ENCODE assay signal across 22 cellular contexts in genomic region chr6:36113049-36113448, GRCh38. TPM values are rescaled to one million over a fixed set of nuclear protein-coding genes. Genes with fewer than 3 reads are reported as not detected.
DNase-seq lines count a peak whose midpoint lies in the region; ATAC-seq and TF ChIP-seq lines count a peak whose summit lies in the region.
"Had no signal": no experiment of that assay in that cellular context is flagged by ENCODE, and none has a peak within 500 bp of the region (broad histone marks: within the 10 kb centered on the region; RNA-seq: fewer than 3 reads in every experiment).

No MANE protein-coding gene starts in this region.

- H3K27me3 ChIP-seq in CD4-positive, CD25-positive, alpha-beta regulatory T cell (ENCODE audit: control insufficient read depth, insufficient read depth, low read length) = no peaks in the 10 kb centered on the region
- no peaks in the 10 kb centered on the region for H3K27me3 ChIP-seq in naive thymus-derived CD4-positive, alpha-beta T cell (ENCODE audit: control insufficient read depth in 2 of 2, insufficient read depth in 2 of 2, low read length in 2 of 2)
- no peaks in the 10 kb centered on the region for H3K27me3 ChIP-seq in dorsolateral prefrontal cortex
- H3K27me3 ChIP-seq: pancreas, upper lobe of left lung had no signal

- CTCF ChIA-PET in T-cell (lab: Charles Lee) = interaction anchor here in 1 of 2 donors (0.5 to 1.1 kb wide), 4 partner anchors 8 to 1403 kb away, joined by 3 to 4 read pairs (median 3); no protein-coding TSS in a partner anchor
- CTCF ChIA-PET in naive thymus-derived CD4-positive, alpha-beta T cell (lab: Charles Lee) = interaction anchor here (1.1 to 3.1 kb wide), 2 partner anchors 10 to 18 kb away, joined by 3 to 17 read pairs; no protein-coding TSS in a partner anchor
- CTCF ChIA-PET in HEK293T (lab: Yijun Ruan, JAX) = interaction anchor here (0.5 to 0.8 kb wide), 2 partner anchors 18 to 167 kb away, joined by 3 to 4 read pairs; no protein-coding TSS in a partner anchor

- peaks cover 68% of the 10 kb centered on the region for H3K4me1 ChIP-seq in CD4-positive, CD25-positive, alpha-beta regulatory T cell (ENCODE audit: control insufficient read depth, insufficient read depth, low read length, poor library complexity, severe bottlenecking)
- peaks cover 63 to 74% of the 10 kb centered on the region in 2 donors for H3K4me1 ChIP-seq in naive thymus-derived CD4-positive, alpha-beta T cell (ENCODE audit: control insufficient read depth in 2 of 2, insufficient read depth in 2 of 2, low read length in 2 of 2)
- H3K4me1 ChIP-seq: A549 had no signal

- peaks cover 18% of the 10 kb centered on the region for H3K36me3 Mint-ChIP-seq in CD4-positive, CD25-positive, alpha-beta regulatory T cell
- H3K36me3 Mint-ChIP-seq in T-cell = peaks cover 25% of the 10 kb centered on the region
- H3K36me3 Mint-ChIP-seq in naive thymus-derived CD4-positive, alpha-beta T cell = peaks cover 0 to 40% (median 12%) of the 10 kb centered on the region in 5 donors

- TF ChIP-seq CTCF in dorsolateral prefrontal cortex (IDR thresholded peaks at IDR 0.05 in 54 of 56, conservative IDR thresholded peaks at IDR 0.05 in 2 of 56; ENCODE audit: low read depth in 1 of 56, partially characterized antibody in 56 of 56) = no peak

- H3K36me3 ChIP-seq in CD4-positive, CD25-positive, alpha-beta regulatory T cell (ENCODE audit: control insufficient read depth, insufficient read depth, low read length) = peaks cover 2% of the 10 kb centered on the region
- H3K36me3 ChIP-seq in naive thymus-derived CD4-positive, alpha-beta T cell (ENCODE audit: control insufficient read depth in 2 of 3, insufficient read depth in 3 of 3, low read length in 3 of 3) = peaks cover 0 to 3% (median 0%) of the 10 kb centered on the region in 3 experiments

- intact Hi-C loops in naive thymus-derived CD4-positive, alpha-beta T cell (cut with micrococcal nuclease) = no loop called here
- intact Hi-C loops in dorsolateral prefrontal cortex (cut with DNase I) = no loop called here

- no peaks in the 10 kb centered on the region for H3K27me3 Mint-ChIP-seq in CD4-positive, CD25-positive, alpha-beta regulatory T cell
- no peaks in the 10 kb centered on the region for H3K27me3 Mint-ChIP-seq in T-cell
- H3K27me3 Mint-ChIP-seq in naive thymus-derived CD4-positive, alpha-beta T cell = no peaks in the 10 kb centered on the region
- H3K27me3 Mint-ChIP-seq: brain, T-helper 17 cell had no signal

- no peak overlapping the region for H3K27ac ChIP-seq in CD4-positive, CD25-positive, alpha-beta regulatory T cell (ENCODE audit: insufficient read depth, low read length, poor library complexity, severe bottlenecking)
- no peak overlapping the region for H3K27ac ChIP-seq in naive thymus-derived CD4-positive, alpha-beta T cell (ENCODE audit: low read depth, low read length)
- peak overlapping the region in 3 of 59 donors; percentile 13 to 33 (median 16) for H3K27ac ChIP-seq in dorsolateral prefrontal cortex
- H3K27ac ChIP-seq: A549, pancreas, upper lobe of left lung had no signal

- peak overlapping the region in 1 of 4 donors; percentile 27 for H3K4me3 Mint-ChIP-seq in CD4-positive, CD25-positive, alpha-beta regulatory T cell
- no peak overlapping the region for H3K4me3 Mint-ChIP-seq in T-cell
- H3K4me3 Mint-ChIP-seq in naive thymus-derived CD4-positive, alpha-beta T cell = peak overlapping the region in 1 of 10 donors; percentile 47
- H3K4me3 Mint-ChIP-seq: activated T-cell treated with anti-CD3 and anti-CD28 coated beads, Interleukin-2, amount 50 U/mL, for 4 hours; brain; nephron; T-helper 17 cell had no signal

- peaks cover 41 to 87% (median 72%) of the 10 kb centered on the region in 4 donors for H3K4me1 Mint-ChIP-seq in CD4-positive, CD25-positive, alpha-beta regulatory T cell
- H3K4me1 Mint-ChIP-seq in T-cell = peaks cover 71 to 88% (median 84%) of the 10 kb centered on the region in 3 donors
- H3K4me1 Mint-ChIP-seq in naive thymus-derived CD4-positive, alpha-beta T cell = peaks cover 53 to 95% (median 79%) of the 10 kb centered on the region in 7 donors

- no peaks in the 10 kb centered on the region for H3K9me3 ChIP-seq in CD4-positive, CD25-positive, alpha-beta regulatory T cell (ENCODE audit: control insufficient read depth in 2 of 2, low read length in 2 of 2)
- H3K9me3 ChIP-seq in naive thymus-derived CD4-positive, alpha-beta T cell (ENCODE audit: control insufficient read depth in 2 of 3, low read length in 3 of 3) = no peaks in the 10 kb centered on the region
- H3K9me3 ChIP-seq: A549, pancreas, upper lobe of left lung had no signal

- POLR2A ChIA-PET in T-cell (lab: Charles Lee) (interaction anchor here in 1 of 2 donors (0.7 kb wide), 1 partner anchor 316 kb away, joined by 9 read pairs; no protein-coding TSS in a partner anchor), HEK293T (lab: Yijun Ruan, JAX) (interaction anchor here (0.6 kb wide), 1 partner anchor 24 kb away, joined by 3 read pairs; no protein-coding TSS in a partner anchor)
- POLR2A ChIA-PET in naive thymus-derived CD4-positive, alpha-beta T cell (lab: Charles Lee) = interaction anchor here (0.8 to 1.1 kb wide), 4 partner anchors 8 to 271 kb away, joined by 3 to 4 read pairs (median 3); no protein-coding TSS in a partner anchor

- H3K9me3 Mint-ChIP-seq in CD4-positive, CD25-positive, alpha-beta regulatory T cell = no peaks in the 10 kb centered on the region
- no peaks in the 10 kb centered on the region for H3K9me3 Mint-ChIP-seq in T-cell
- no peaks in the 10 kb centered on the region for H3K9me3 Mint-ChIP-seq in naive thymus-derived CD4-positive, alpha-beta T cell
- H3K9me3 Mint-ChIP-seq: activated T-cell treated with anti-CD3 and anti-CD28 coated beads, Interleukin-2, amount 50 U/mL, for 4 hours; brain; nephron had no signal

- no peak for DNase-seq in CD4-positive, CD25-positive, alpha-beta regulatory T cell
- DNase-seq in HT1080 (ENCODE audit: low read depth) (peak; percentile 20), T-cell (no peak), NCI-H2107 treated with DMSO at 0.1 percent for 48 hours (lab: John Stamatoyannopoulos, UW; ENCODE audit: unreplicated experiment) (no peak), inferior parietal cortex (ENCODE audit: extremely low spot score) (no peak), dorsolateral prefrontal cortex (no peak), HEK293T (ENCODE audit: extremely low spot score) (no peak)
- no peak for DNase-seq in naive thymus-derived CD4-positive, alpha-beta T cell
- DNase-seq: activated CD4-positive, alpha-beta T cell treated with anti-CD3 and anti-CD28 coated beads for 1 hour; activated T-cell treated with anti-CD3 and anti-CD28 coated beads, Interleukin-2, amount 50 U/mL, for 4 hours; cerebellar nuclear complex; H7; NCI-H1092; NCI-H187; pancreas; retina; stimulated activated CD4-positive, alpha-beta T cell treated with anti-CD3 and anti-CD28 coated beads, Interleukin-2, amount 100 ng/mL, for 24 hours; T-helper 17 cell; upper lobe of left lung had no signal

- no peak overlapping the region for H3K4me3 ChIP-seq in CD4-positive, CD25-positive, alpha-beta regulatory T cell (ENCODE audit: low read depth, low read length)
- H3K4me3 ChIP-seq in naive thymus-derived CD4-positive, alpha-beta T cell (ENCODE audit: low read length) = no peak overlapping the region
- no peak overlapping the region for H3K4me3 ChIP-seq in dorsolateral prefrontal cortex
- H3K4me3 ChIP-seq: A549, pancreas, upper lobe of left lung had no signal

- H3K27ac Mint-ChIP-seq in CD4-positive, CD25-positive, alpha-beta regulatory T cell = peak overlapping the region in 2 of 3 donors; percentile 32 to 71
- H3K27ac Mint-ChIP-seq in T-cell = peak overlapping the region; percentile 70 to 95
- peak overlapping the region in 7 of 9 donors; percentile 39 to 100 (median 89) for H3K27ac Mint-ChIP-seq in naive thymus-derived CD4-positive, alpha-beta T cell

- ATAC-seq in CD4-positive, CD25-positive, alpha-beta regulatory T cell (ENCODE audit: low read depth in 2 of 2) = no peak
- no peak for ATAC-seq in T-cell (replicated peaks in 1 of 4)
- no peak for ATAC-seq in naive thymus-derived CD4-positive, alpha-beta T cell
- ATAC-seq: A549; activated T-cell treated with anti-CD3 and anti-CD28 coated beads, Interleukin-2, amount 50 U/mL, for 4 hours; pancreas; T-helper 17 cell had no signal

TF ChIP-seq in HEK293T, 16 proteins besides CTCF, POLR2A, EP300 and RAD21:
- TF ChIP-seq BHLHE40 (IDR thresholded peaks at IDR 0.05; ENCODE audit: borderline replicate concordance) (no peak), LEF1 (IDR thresholded peaks at IDR 0.05; ENCODE audit: borderline replicate concordance) (no peak), L3MBTL2 (conservative IDR thresholded peaks at IDR 0.05) (no peak), FOXA1 (IDR thresholded peaks at IDR 0.05) (no peak), ELF4 (IDR thresholded peaks at IDR 0.05) (no peak), NFRKB (IDR thresholded peaks at IDR 0.05) (no peak), ARNT (IDR thresholded peaks at IDR 0.05) (no peak)

RNA-seq across cellular contexts. Expression of gene MAPK13, which starts 17.3 kb away (rescaled TPM):
- total RNA-seq in CD4-positive, CD25-positive, alpha-beta regulatory T cell = 68.7 TPM
- polyA plus RNA-seq in CD4-positive, CD25-positive, alpha-beta regulatory T cell = 10 to 100 TPM; 60.7 to 75.8 (median 69.8) TPM
- total RNA-seq in HT1080 (2014; rRNA removed; shearing (Covaris generic)) = 0.60 and 1.0 TPM in 2 replicates
- polyA plus RNA-seq in HT1080 (2015; cell fraction: cytosol; rRNA removed) = 0.32 and 0.42 TPM in 2 replicates
- polyA plus RNA-seq in HT1080 (2015; cell fraction: nucleus; rRNA removed) = 7.2 and 8.4 TPM in 2 replicates
- 10 to 100 TPM; 38.2 to 45.6 (median 44.1) TPM for total RNA-seq in T-cell
- 10 to 100 TPM; 27.0 to 53.1 (median 33.7) TPM for total RNA-seq in naive thymus-derived CD4-positive, alpha-beta T cell
- 10 to 100 TPM; 34.2 to 51.4 TPM for polyA plus RNA-seq in naive thymus-derived CD4-positive, alpha-beta T cell
- 10 to 100 TPM in 119 of 120 experiments, 1 to 10 TPM in 1; 9.1 to 40.0 (median 25.9) TPM for total RNA-seq in dorsolateral prefrontal cortex
